19 cellular contexts compared by ENCODE assay signal in the genomic region with DNA sequence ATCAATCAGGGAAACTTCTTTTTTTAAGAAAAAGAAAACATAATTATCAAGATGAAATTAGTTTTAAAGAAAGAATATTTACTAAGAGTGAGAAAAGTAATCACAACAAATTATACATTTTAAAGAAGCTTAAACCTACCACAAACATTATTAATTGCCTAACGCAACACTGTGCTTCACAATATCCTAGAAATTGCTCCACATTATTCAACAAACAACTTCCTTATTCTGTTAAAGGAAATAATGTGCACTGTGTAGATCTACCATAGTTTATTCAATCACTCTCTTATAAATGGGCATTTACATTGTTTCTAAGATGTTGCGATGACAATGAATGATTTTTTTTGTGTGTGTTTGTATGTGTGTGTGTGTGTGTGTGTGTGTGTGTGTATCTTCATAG.
"Had no signal": no experiment of that assay in that cellular context is flagged by ENCODE, and none has a peak within 500 bp of the region (broad histone marks: within the 10 kb centered on the region; RNA-seq: fewer than 3 reads in every experiment).

No MANE protein-coding gene starts in this region.

- H3K27ac Mint-ChIP-seq: natural killer cell; progenitor cell of endocrine pancreas; stimulated activated naive CD8-positive, alpha-beta T cell treated with anti-CD3 and anti-CD28 coated beads, Interleukin-15, amount 100 ng/mL, for 72 hours had no signal

- H3K9me3 Mint-ChIP-seq: natural killer cell; stimulated activated naive CD8-positive, alpha-beta T cell treated with anti-CD3 and anti-CD28 coated beads, Interleukin-15, amount 100 ng/mL, for 72 hours had no signal

- H3K4me3 ChIP-seq: dorsolateral prefrontal cortex, lower lobe of right lung, pancreas, right lobe of liver, suprapubic skin, transverse colon, vagina had no signal

- H3K4me3 Mint-ChIP-seq: natural killer cell; stimulated activated naive CD8-positive, alpha-beta T cell treated with anti-CD3 and anti-CD28 coated beads, Interleukin-15, amount 100 ng/mL, for 72 hours had no signal

- H3K27me3 Mint-ChIP-seq: progenitor cell of endocrine pancreas; stimulated activated naive CD8-positive, alpha-beta T cell treated with anti-CD3 and anti-CD28 coated beads, Interleukin-15, amount 100 ng/mL, for 72 hours had no signal

- H3K9me3 ChIP-seq: lower lobe of right lung, pancreas, right lobe of liver, suprapubic skin, transverse colon, vagina had no signal

- H3K4me1 ChIP-seq: lower lobe of right lung, pancreas, right lobe of liver, suprapubic skin, transverse colon, vagina had no signal

- H3K36me3 Mint-ChIP-seq: natural killer cell had no signal

- H3K36me3 ChIP-seq: lower lobe of right lung, pancreas, right lobe of liver, suprapubic skin, transverse colon, vagina had no signal

- H3K27ac ChIP-seq: dorsolateral prefrontal cortex, lower lobe of right lung, pancreas, right lobe of liver, suprapubic skin, transverse colon, vagina had no signal

- H3K4me1 Mint-ChIP-seq: natural killer cell had no signal

- DNase-seq: dorsolateral prefrontal cortex; effector CD4-positive, alpha-beta T cell; head of caudate nucleus; left ventricle myocardium superior; lower lobe of right lung; natural killer cell; pancreas; right lobe of liver; small intestine; stimulated activated CD4-positive, alpha-beta T cell treated with anti-CD3 and anti-CD28 coated beads, Interleukin-12 subunit alpha, Interleukin-12 subunit beta, amount 100 ng/mL, for 4 hours; stimulated activated CD4-positive, alpha-beta T cell treated with anti-CD3 and anti-CD28 coated beads, Interleukin-1b, Interleukin-23, amount 100 ng/mL, for 48 hours; stimulated activated CD4-positive, alpha-beta T cell treated with anti-CD3 and anti-CD28 coated beads, Interleukin-4, amount 100 ng/mL, for 1 hour; stimulated activated CD8-positive, alpha-beta memory T cell treated with anti-CD3 and anti-CD28 coated beads, Interleukin-4, amount 100 ng/mL, for 48 hours; stimulated activated naive CD4-positive, alpha-beta T cell; stimulated activated naive CD8-positive, alpha-beta T cell treated with anti-CD3 and anti-CD28 coated beads, Interleukin-15, amount 100 ng/mL, for 72 hours; transverse colon had no signal

- H3K27me3 ChIP-seq: dorsolateral prefrontal cortex, pancreas, right lobe of liver, suprapubic skin, transverse colon, vagina had no signal

- ATAC-seq: left ventricle myocardium superior; natural killer cell; pancreas; right lobe of liver; stimulated activated naive CD8-positive, alpha-beta T cell treated with anti-CD3 and anti-CD28 coated beads, Interleukin-15, amount 100 ng/mL, for 72 hours had no signal
